8 cellular contexts compared by ENCODE assay signal in genomic region chr16:31382485-31383161, GRCh38. TPM values are rescaled to one million over a fixed set of nuclear protein-coding genes. Genes with fewer than 3 reads are reported as not detected.
DNase-seq lines count a peak whose midpoint lies in the region; ATAC-seq and TF ChIP-seq lines count a peak whose summit lies in the region.

No MANE protein-coding gene starts in this region.

- no peaks in the 10 kb centered on the region for H3K9me3 Mint-ChIP-seq in activated CD8-positive, alpha-beta memory T cell treated with anti-CD3 and anti-CD28 coated beads, Interleukin-2, amount 10 ng/mL, durations not matched to agents 7 days and 5 days (ENCODE audit: low read depth)
- H3K9me3 Mint-ChIP-seq in natural killer cell: no peaks in the 10 kb centered on the region
- no peaks in the 10 kb centered on the region for H3K9me3 Mint-ChIP-seq in stimulated activated naive CD8-positive, alpha-beta T cell treated with anti-CD3 and anti-CD28 coated beads, Interleukin-15, amount 100 ng/mL, for 72 hours

- peak; percentile 53 for ATAC-seq in GM21576 (IDR thresholded peaks at IDR 0.05; ENCODE audit: unreplicated experiment)
- ATAC-seq in activated CD8-positive, alpha-beta memory T cell treated with anti-CD3 and anti-CD28 coated beads, Interleukin-2, amount 10 ng/mL, durations not matched to agents 7 days and 5 days: peak; percentile 81
- ATAC-seq in esophagus mucosa: peak; percentile 74
- peak; percentile 65 to 85 (median 71) for ATAC-seq in natural killer cell
- peak; percentile 81 for ATAC-seq in stimulated activated naive CD8-positive, alpha-beta T cell treated with anti-CD3 and anti-CD28 coated beads, Interleukin-15, amount 100 ng/mL, for 72 hours
- ATAC-seq in HG02840 (IDR thresholded peaks at IDR 0.05; ENCODE audit: low FRiP score, unreplicated experiment): no peak

- H3K4me1 Mint-ChIP-seq in activated CD8-positive, alpha-beta memory T cell treated with anti-CD3 and anti-CD28 coated beads, Interleukin-2, amount 10 ng/mL, durations not matched to agents 7 days and 5 days: peaks cover 35% of the 10 kb centered on the region
- H3K4me1 Mint-ChIP-seq in natural killer cell: peaks cover 23 to 28% of the 10 kb centered on the region in 2 donors
- H3K4me1 Mint-ChIP-seq in stimulated activated naive CD8-positive, alpha-beta T cell treated with anti-CD3 and anti-CD28 coated beads, Interleukin-15, amount 100 ng/mL, for 72 hours: peaks cover 33% of the 10 kb centered on the region

- H3K4me3 Mint-ChIP-seq in activated CD8-positive, alpha-beta memory T cell treated with anti-CD3 and anti-CD28 coated beads, Interleukin-2, amount 10 ng/mL, durations not matched to agents 7 days and 5 days: no peak overlapping the region
- peak overlapping the region; percentile 25 for H3K4me3 Mint-ChIP-seq in natural killer cell
- H3K4me3 Mint-ChIP-seq in stimulated activated naive CD8-positive, alpha-beta T cell treated with anti-CD3 and anti-CD28 coated beads, Interleukin-15, amount 100 ng/mL, for 72 hours: no peak overlapping the region

- H3K27ac ChIP-seq in C4-2B: no peak overlapping the region

- peak; percentile 70 to 77 for DNase-seq in NOMO-1 (lab: John Stamatoyannopoulos, UW; ENCODE audit: unreplicated experiment in 2 of 2)
- DNase-seq in activated CD8-positive, alpha-beta memory T cell treated with anti-CD3 and anti-CD28 coated beads, Interleukin-2, amount 10 ng/mL, durations not matched to agents 7 days and 5 days: peak; percentile 81
- DNase-seq in natural killer cell: peak; percentile 68
- DNase-seq in stimulated activated naive CD8-positive, alpha-beta T cell treated with anti-CD3 and anti-CD28 coated beads, Interleukin-15, amount 100 ng/mL, for 72 hours: peak; percentile 65 to 73

- CTCF ChIA-PET in activated CD8-positive, alpha-beta memory T cell treated with anti-CD3 and anti-CD28 coated beads, Interleukin-2, amount 10 ng/mL, durations not matched to agents 7 days and 5 days (lab: Charles Lee): interaction anchor here (0.6 to 5.4 kb wide), 38 partner anchors 8 to 400 kb away, joined by 3 to 31 read pairs (median 4); partner anchors contain the start of genes ITGAD, PYCARD, PYDC1 and ZNF646

- intact Hi-C loops in natural killer cell (cut with micrococcal nuclease): loop anchor here (5.0 kb wide), 1 partner anchor 180 kb away; the partner anchor contains the start of gene PYCARD

- H3K27me3 Mint-ChIP-seq in activated CD8-positive, alpha-beta memory T cell treated with anti-CD3 and anti-CD28 coated beads, Interleukin-2, amount 10 ng/mL, durations not matched to agents 7 days and 5 days: peaks cover 4% of the 10 kb centered on the region
- H3K27me3 Mint-ChIP-seq in natural killer cell (ENCODE audit: low read depth in 2 of 2): peaks cover 0 to 6% of the 10 kb centered on the region in 2 donors
- H3K27me3 Mint-ChIP-seq in stimulated activated naive CD8-positive, alpha-beta T cell treated with anti-CD3 and anti-CD28 coated beads, Interleukin-15, amount 100 ng/mL, for 72 hours: no peaks in the 10 kb centered on the region

- peaks cover 4% of the 10 kb centered on the region for H3K36me3 Mint-ChIP-seq in activated CD8-positive, alpha-beta memory T cell treated with anti-CD3 and anti-CD28 coated beads, Interleukin-2, amount 10 ng/mL, durations not matched to agents 7 days and 5 days
- no peaks in the 10 kb centered on the region for H3K36me3 Mint-ChIP-seq in natural killer cell

- no peak overlapping the region for H3K27ac Mint-ChIP-seq in activated CD8-positive, alpha-beta memory T cell treated with anti-CD3 and anti-CD28 coated beads, Interleukin-2, amount 10 ng/mL, durations not matched to agents 7 days and 5 days
- H3K27ac Mint-ChIP-seq in natural killer cell: no peak overlapping the region
- no peak overlapping the region for H3K27ac Mint-ChIP-seq in stimulated activated naive CD8-positive, alpha-beta T cell treated with anti-CD3 and anti-CD28 coated beads, Interleukin-15, amount 100 ng/mL, for 72 hours

- TF ChIP-seq CTCF in C4-2B (conservative IDR thresholded peaks at IDR 0.05): peak; percentile 92
- TF ChIP-seq CTCF in natural killer cell (IDR thresholded peaks at IDR 0.05): peak; percentile 90

RNA-seq across cellular contexts. Expression of gene ITGAD, which starts 10.5 kb away (rescaled TPM):
- total RNA-seq in activated CD8-positive, alpha-beta memory T cell treated with anti-CD3 and anti-CD28 coated beads, Interleukin-2, amount 10 ng/mL, durations not matched to agents 7 days and 5 days: under 1 TPM; 0.09 to 0.23 TPM
- total RNA-seq in esophagus mucosa (not detected), natural killer cell (1 to 10 TPM; 1.0 to 2.9 (median 2.2) TPM)

RNA-seq across cellular contexts. Expression of gene ITGAX, which starts 27.6 kb away (rescaled TPM):
- total RNA-seq in activated CD8-positive, alpha-beta memory T cell treated with anti-CD3 and anti-CD28 coated beads, Interleukin-2, amount 10 ng/mL, durations not matched to agents 7 days and 5 days: 10 to 100 TPM; 56.8 to 62.0 TPM
- total RNA-seq in esophagus mucosa: 1.9 TPM
- total RNA-seq in natural killer cell: 100 to 1,000 TPM; 224 to 249 (median 233) TPM

RNA-seq across cellular contexts. Expression of gene COX6A2, which starts 45.5 kb away (rescaled TPM):
- not detected for total RNA-seq in activated CD8-positive, alpha-beta memory T cell treated with anti-CD3 and anti-CD28 coated beads, Interleukin-2, amount 10 ng/mL, durations not matched to agents 7 days and 5 days
- total RNA-seq in esophagus mucosa (0.48 TPM), natural killer cell (not detected)

RNA-seq across cellular contexts. Expression of gene ZNF843, which starts 60.0 kb away (rescaled TPM):
- total RNA-seq in activated CD8-positive, alpha-beta memory T cell treated with anti-CD3 and anti-CD28 coated beads, Interleukin-2, amount 10 ng/mL, durations not matched to agents 7 days and 5 days: under 1 TPM; 0.16 to 0.29 TPM
- 0.32 TPM for total RNA-seq in esophagus mucosa
- under 1 TPM; 0.14 to 0.50 (median 0.23) TPM for total RNA-seq in natural killer cell

Comparison
In these comparisons a context has a peak if more than half of its experiments do, and no peak if none do; other contexts are left out.
1. RNA of gene ITGAX, which starts 27.6 kb away (total RNA-seq): 224 to 249 TPM in natural killer cell and 56.8 to 62.0 TPM in activated CD8-positive, alpha-beta memory T cell treated with anti-CD3 and anti-CD28 coated beads, Interleukin-2, amount 10 ng/mL, durations not matched to agents 7 days and 5 days; 1.9 TPM in esophagus mucosa (single experiment); every median in the first group is over 10 times any median in the second.
2. Peak in every context shown above with its lines, with median percentiles within 50 percentile points of each other: DNase-seq.